ENCODE assay signal across 1 cellular context in genomic region chr20:37314099-37314498, GRCh38.
TF ChIP-seq lines count a peak whose summit lies in the region.

No MANE protein-coding gene starts in this region.

TF ChIP-seq in HepG2, 621 proteins besides CTCF, POLR2A, EP300 and RAD21:
- TF ChIP-seq, protein P1, sequence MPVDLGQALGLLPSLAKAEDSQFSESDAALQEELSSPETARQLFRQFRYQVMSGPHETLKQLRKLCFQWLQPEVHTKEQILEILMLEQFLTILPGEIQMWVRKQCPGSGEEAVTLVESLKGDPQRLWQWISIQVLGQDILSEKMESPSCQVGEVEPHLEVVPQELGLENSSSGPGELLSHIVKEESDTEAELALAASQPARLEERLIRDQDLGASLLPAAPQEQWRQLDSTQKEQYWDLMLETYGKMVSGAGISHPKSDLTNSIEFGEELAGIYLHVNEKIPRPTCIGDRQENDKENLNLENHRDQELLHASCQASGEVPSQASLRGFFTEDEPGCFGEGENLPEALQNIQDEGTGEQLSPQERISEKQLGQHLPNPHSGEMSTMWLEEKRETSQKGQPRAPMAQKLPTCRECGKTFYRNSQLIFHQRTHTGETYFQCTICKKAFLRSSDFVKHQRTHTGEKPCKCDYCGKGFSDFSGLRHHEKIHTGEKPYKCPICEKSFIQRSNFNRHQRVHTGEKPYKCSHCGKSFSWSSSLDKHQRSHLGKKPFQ (CRISPR knock-in tag; IDR thresholded peaks at IDR 0.05; ENCODE audit: insufficient replicate concordance), result no peak
- no peak for TF ChIP-seq ARNT2 (CRISPR knock-in tag; IDR thresholded peaks at IDR 0.05; ENCODE audit: low read depth)
- no peak for TF ChIP-seq ZNF790 (CRISPR knock-in tag; IDR thresholded peaks at IDR 0.05; ENCODE audit: borderline replicate concordance)
- no peak for TF ChIP-seq ZNF773 (CRISPR knock-in tag; IDR thresholded peaks at IDR 0.05; ENCODE audit: borderline replicate concordance)
- TF ChIP-seq, protein P2, sequence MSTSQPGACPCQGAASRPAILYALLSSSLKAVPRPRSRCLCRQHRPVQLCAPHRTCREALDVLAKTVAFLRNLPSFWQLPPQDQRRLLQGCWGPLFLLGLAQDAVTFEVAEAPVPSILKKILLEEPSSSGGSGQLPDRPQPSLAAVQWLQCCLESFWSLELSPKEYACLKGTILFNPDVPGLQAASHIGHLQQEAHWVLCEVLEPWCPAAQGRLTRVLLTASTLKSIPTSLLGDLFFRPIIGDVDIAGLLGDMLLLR (CRISPR knock-in tag; IDR thresholded peaks at IDR 0.05), result 0 out of 2 replicates have a peak, but pooled peaks have one; percentile 3
